ENCODE assay signal across 8 cellular contexts in the genomic region with DNA sequence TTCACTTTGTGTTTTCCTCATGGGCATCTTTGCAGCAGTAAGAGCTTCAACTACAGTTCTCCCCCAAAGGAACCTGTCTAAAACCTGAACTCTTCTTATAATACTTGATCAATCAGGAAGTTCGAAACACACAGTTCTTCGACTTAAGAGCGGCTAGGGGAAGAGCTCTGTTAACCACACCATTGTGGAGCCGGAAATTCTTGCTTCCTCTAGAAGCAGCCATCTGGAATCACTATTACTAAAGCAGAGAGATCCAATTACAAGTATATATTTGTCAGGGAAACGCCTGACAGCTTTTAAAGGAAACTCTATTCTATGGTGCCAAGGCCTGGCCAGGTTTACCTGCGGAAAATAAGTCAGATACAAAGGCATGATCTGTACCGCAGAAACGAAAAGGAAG.
DNase-seq lines count a peak whose midpoint lies in the region; ATAC-seq and TF ChIP-seq lines count a peak whose summit lies in the region.

No MANE protein-coding gene starts in this region.

- H3K9me3 ChIP-seq in CD4-positive, CD25-positive, alpha-beta regulatory T cell (ENCODE audit: control insufficient read depth in 2 of 2, low read length in 2 of 2) = no peaks in the 10 kb centered on the region
- no peaks in the 10 kb centered on the region for H3K9me3 ChIP-seq in cardiac muscle cell (ENCODE audit: low read depth)

- H3K27me3 ChIP-seq in CD4-positive, CD25-positive, alpha-beta regulatory T cell (ENCODE audit: control insufficient read depth, insufficient read depth, low read length) = no peaks in the 10 kb centered on the region
- no peaks in the 10 kb centered on the region for H3K27me3 ChIP-seq in cardiac muscle cell

- peak overlapping the region; percentile 60 to 80 (median 68) for H3K27ac Mint-ChIP-seq in CD4-positive, CD25-positive, alpha-beta regulatory T cell

- H3K9me3 Mint-ChIP-seq in CD4-positive, CD25-positive, alpha-beta regulatory T cell = peaks cover 0 to 4% (median 1%) of the 10 kb centered on the region in 7 donors

- peak overlapping the region; percentile 63 for H3K27ac ChIP-seq in CD4-positive, CD25-positive, alpha-beta regulatory T cell (ENCODE audit: insufficient read depth, low read length, poor library complexity, severe bottlenecking)
- H3K27ac ChIP-seq in cardiac muscle cell = no peak overlapping the region

- peak overlapping the region; percentile 10 to 79 (median 47) for H3K4me3 Mint-ChIP-seq in CD4-positive, CD25-positive, alpha-beta regulatory T cell

- H3K4me1 Mint-ChIP-seq in CD4-positive, CD25-positive, alpha-beta regulatory T cell = peaks cover 23 to 43% (median 34%) of the 10 kb centered on the region in 4 donors

- peak in 2 of 3 donors; percentile 20 to 77 for DNase-seq in CD4-positive, CD25-positive, alpha-beta regulatory T cell
- DNase-seq in cardiac muscle cell (ENCODE audit: low read depth in 1 of 2, low spot score in 1 of 2) (peak; percentile 2 to 33), cerebellar cortex (ENCODE audit: low spot score) (no peak), mesenteric fat pad (ENCODE audit: low spot score) (no peak), DMS79 (lab: John Stamatoyannopoulos, UW) (no peak)

- TF ChIP-seq CTCF in cardiac muscle cell (IDR thresholded peaks at IDR 0.05; ENCODE audit: low read depth, low read length) = no peak

- peaks cover 16% of the 10 kb centered on the region for H3K4me1 ChIP-seq in CD4-positive, CD25-positive, alpha-beta regulatory T cell (ENCODE audit: control insufficient read depth, insufficient read depth, low read length, poor library complexity, severe bottlenecking)
- H3K4me1 ChIP-seq in cardiac muscle cell (ENCODE audit: low read depth) = no peaks in the 10 kb centered on the region

- H3K4me3 ChIP-seq in CD4-positive, CD25-positive, alpha-beta regulatory T cell (ENCODE audit: low read depth, low read length) = peak overlapping the region; percentile 79
- no peak overlapping the region for H3K4me3 ChIP-seq in cardiac muscle cell

- H3K27me3 Mint-ChIP-seq in CD4-positive, CD25-positive, alpha-beta regulatory T cell = no peaks in the 10 kb centered on the region

- peaks cover 3% of the 10 kb centered on the region for H3K36me3 Mint-ChIP-seq in CD4-positive, CD25-positive, alpha-beta regulatory T cell

- peak; percentile 74 to 75 for ATAC-seq in CD4-positive, CD25-positive, alpha-beta regulatory T cell (ENCODE audit: low read depth in 2 of 2)
- peak; percentile 61 for ATAC-seq in GM19324 (IDR thresholded peaks at IDR 0.05; ENCODE audit: low FRiP score, unreplicated experiment)
- ATAC-seq in HG03432 (IDR thresholded peaks at IDR 0.05; ENCODE audit: unreplicated experiment) = peak; percentile 95
- peak; percentile 71 for ATAC-seq in SK-N-SH treated with all-trans-retinoic acid at 6 μM for 48 hours

- no peaks in the 10 kb centered on the region for H3K36me3 ChIP-seq in CD4-positive, CD25-positive, alpha-beta regulatory T cell (ENCODE audit: control insufficient read depth, insufficient read depth, low read length)
- H3K36me3 ChIP-seq in cardiac muscle cell = no peaks in the 10 kb centered on the region

TF ChIP-seq in SK-N-SH treated with all-trans-retinoic acid at 6 μM for 48 hours, 23 proteins besides CTCF, POLR2A, EP300 and RAD21:
- TF ChIP-seq ZFP3 (CRISPR knock-in tag; IDR thresholded peaks at IDR 0.05) (no peak), TOX (CRISPR knock-in tag; IDR thresholded peaks at IDR 0.05; ENCODE audit: borderline replicate concordance) (no peak), TCF4 (CRISPR knock-in tag; IDR thresholded peaks at IDR 0.05; ENCODE audit: borderline replicate concordance) (no peak), BACH2 (CRISPR knock-in tag; IDR thresholded peaks at IDR 0.05; ENCODE audit: borderline replicate concordance) (no peak), ZC3H10 (CRISPR knock-in tag; IDR thresholded peaks at IDR 0.05) (no peak), CSRNP3 (CRISPR knock-in tag; IDR thresholded peaks at IDR 0.05) (no peak), ZFP30 (CRISPR knock-in tag; IDR thresholded peaks at IDR 0.05) (no peak)
- TF ChIP-seq, protein P1, sequence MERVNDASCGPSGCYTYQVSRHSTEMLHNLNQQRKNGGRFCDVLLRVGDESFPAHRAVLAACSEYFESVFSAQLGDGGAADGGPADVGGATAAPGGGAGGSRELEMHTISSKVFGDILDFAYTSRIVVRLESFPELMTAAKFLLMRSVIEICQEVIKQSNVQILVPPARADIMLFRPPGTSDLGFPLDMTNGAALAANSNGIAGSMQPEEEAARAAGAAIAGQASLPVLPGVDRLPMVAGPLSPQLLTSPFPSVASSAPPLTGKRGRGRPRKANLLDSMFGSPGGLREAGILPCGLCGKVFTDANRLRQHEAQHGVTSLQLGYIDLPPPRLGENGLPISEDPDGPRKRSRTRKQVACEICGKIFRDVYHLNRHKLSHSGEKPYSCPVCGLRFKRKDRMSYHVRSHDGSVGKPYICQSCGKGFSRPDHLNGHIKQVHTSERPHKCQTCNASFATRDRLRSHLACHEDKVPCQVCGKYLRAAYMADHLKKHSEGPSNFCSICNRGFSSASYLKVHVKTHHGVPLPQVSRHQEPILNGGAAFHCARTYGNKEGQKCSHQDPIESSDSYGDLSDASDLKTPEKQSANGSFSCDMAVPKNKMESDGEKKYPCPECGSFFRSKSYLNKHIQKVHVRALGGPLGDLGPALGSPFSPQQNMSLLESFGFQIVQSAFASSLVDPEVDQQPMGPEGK (CRISPR knock-in tag; IDR thresholded peaks at IDR 0.05; ENCODE audit: borderline replicate concordance) = no peak
TF ChIP-seq in SK-N-SH treated with all-trans-retinoic acid at 6 μM for 48 hours: peak in this region for 0.

Comparison
In these comparisons a context has a peak if more than half of its experiments do, and no peak if none do; other contexts are left out.
1. DNase-seq: peak in CD4-positive, CD25-positive, alpha-beta regulatory T cell (2 of 3) and cardiac muscle cell (2 of 2); none in cerebellar cortex (single experiment), mesenteric fat pad (single experiment) and DMS79 (single experiment).
2. Peak in every context shown above with its lines, with median percentiles within 50 percentile points of each other: ATAC-seq.